11 cellular contexts compared by ENCODE assay signal in genomic region chr2:222294996-222295367, GRCh38. TPM values are rescaled to one million over a fixed set of nuclear protein-coding genes. Genes with fewer than 3 reads are reported as not detected.
DNase-seq lines count a peak whose midpoint lies in the region; ATAC-seq and TF ChIP-seq lines count a peak whose summit lies in the region.
"Had no signal": no experiment of that assay in that cellular context is flagged by ENCODE, and none has a peak within 500 bp of the region (broad histone marks: within the 10 kb centered on the region; RNA-seq: fewer than 3 reads in every experiment).

No MANE protein-coding gene starts in this region.

- peaks cover 99% of the 10 kb centered on the region for H3K27me3 Mint-ChIP-seq in activated T-cell treated with anti-CD3 and anti-CD28 coated beads, Interleukin-2, amount 50 U/mL, for 72 hours (ENCODE audit: low read depth)
- H3K27me3 Mint-ChIP-seq in activated naive CD8-positive, alpha-beta T cell treated with anti-CD3 and anti-CD28 coated beads, Interleukin-2, amount 10 ng/mL, durations not matched to agents 7 days and 5 days = peaks cover 97% of the 10 kb centered on the region
- peaks cover 99% of the 10 kb centered on the region for H3K27me3 Mint-ChIP-seq in stimulated activated memory B cell treated with anti-CD40 and anti-IgM and Interleukin-4, amounts not matched to agents 10 μg/mL and 1 μg/mL and 100 μg/mL, for 72 hours

- no peak for DNase-seq in activated T-cell treated with anti-CD3 and anti-CD28 coated beads, Interleukin-2, amount 50 U/mL, for 72 hours
- DNase-seq in activated T-cell treated with anti-CD3 and anti-CD28 coated beads for 4 hours = no peak
- no peak for DNase-seq in activated naive CD8-positive, alpha-beta T cell treated with anti-CD3 and anti-CD28 coated beads, Interleukin-2, amount 10 ng/mL, durations not matched to agents 7 days and 5 days
- DNase-seq in WERI-Rb-1 = no peak
- no peak for DNase-seq in NCI-H82 treated with DMSO at 0.1 percent for 48 hours (lab: John Stamatoyannopoulos, UW; ENCODE audit: unreplicated experiment)
- DNase-seq in stimulated activated CD4-positive, alpha-beta T cell treated with anti-CD3 and anti-CD28 coated beads, Interleukin-15, amount 100 ng/mL, for 24 hours = no peak
- DNase-seq: dermis blood vessel endothelial cell, NCI-H2029 had no signal

- no peak for ATAC-seq in activated T-cell treated with anti-CD3 and anti-CD28 coated beads, Interleukin-2, amount 50 U/mL, for 72 hours (replicated peaks in 1 of 2)
- ATAC-seq in activated naive CD8-positive, alpha-beta T cell treated with anti-CD3 and anti-CD28 coated beads, Interleukin-2, amount 10 ng/mL, durations not matched to agents 7 days and 5 days (ENCODE audit: low read depth) = no peak
- no peak for ATAC-seq in stimulated activated memory B cell treated with anti-CD40 and anti-IgM and Interleukin-4, amounts not matched to agents 10 μg/mL and 1 μg/mL and 100 μg/mL, for 72 hours

- H3K27ac ChIP-seq in iPS-20b (ENCODE audit: low read length) (no peak overlapping the region), WERI-Rb-1 (no peak overlapping the region)
- H3K27ac ChIP-seq: BLaER1 treated with 17β-estradiol and CSF1 and Interleukin-3, amounts not matched to agents 10 nM and 100 nM had no signal

- POLR2A ChIA-PET in activated naive CD8-positive, alpha-beta T cell treated with anti-CD3 and anti-CD28 coated beads, Interleukin-2, amount 10 ng/mL, durations not matched to agents 7 days and 5 days (lab: Charles Lee) = no interaction called here

- peak overlapping the region; percentile 54; the same call in 1 of the 2 replicates for H3K4me3 ChIP-seq in iPS-20b (ENCODE audit: low read length)
- H3K4me3 ChIP-seq in WERI-Rb-1 (ENCODE audit: low read depth, low read length) = no peak overlapping the region

- peaks cover 18% of the 10 kb centered on the region for H3K4me1 ChIP-seq in iPS-20b (ENCODE audit: insufficient read depth, low read length)

- H3K4me1 Mint-ChIP-seq in activated T-cell treated with anti-CD3 and anti-CD28 coated beads, Interleukin-2, amount 50 U/mL, for 72 hours (ENCODE audit: low read depth) = peaks cover 48% of the 10 kb centered on the region
- peaks cover 17% of the 10 kb centered on the region for H3K4me1 Mint-ChIP-seq in activated naive CD8-positive, alpha-beta T cell treated with anti-CD3 and anti-CD28 coated beads, Interleukin-2, amount 10 ng/mL, durations not matched to agents 7 days and 5 days
- H3K4me1 Mint-ChIP-seq in stimulated activated memory B cell treated with anti-CD40 and anti-IgM and Interleukin-4, amounts not matched to agents 10 μg/mL and 1 μg/mL and 100 μg/mL, for 72 hours = peaks cover 24% of the 10 kb centered on the region

- no peak overlapping the region for H3K9ac ChIP-seq in iPS-20b (ENCODE audit: low read depth, low read length)
- H3K9ac ChIP-seq: BLaER1 treated with 17β-estradiol and CSF1 and Interleukin-3, amounts not matched to agents 10 nM and 100 nM had no signal

- no peaks in the 10 kb centered on the region for H3K36me3 ChIP-seq in iPS-20b (ENCODE audit: insufficient read depth, low read depth, low read length)
- no peaks in the 10 kb centered on the region for H3K36me3 ChIP-seq in WERI-Rb-1
- H3K36me3 ChIP-seq: BLaER1 treated with 17β-estradiol and CSF1 and Interleukin-3, amounts not matched to agents 10 nM and 100 nM had no signal

- H3K9me3 Mint-ChIP-seq in activated T-cell treated with anti-CD3 and anti-CD28 coated beads, Interleukin-2, amount 50 U/mL, for 72 hours = peaks cover 3 to 4% of the 10 kb centered on the region in 2 donors
- peaks cover 15% of the 10 kb centered on the region for H3K9me3 Mint-ChIP-seq in activated naive CD8-positive, alpha-beta T cell treated with anti-CD3 and anti-CD28 coated beads, Interleukin-2, amount 10 ng/mL, durations not matched to agents 7 days and 5 days
- H3K9me3 Mint-ChIP-seq in stimulated activated memory B cell treated with anti-CD40 and anti-IgM and Interleukin-4, amounts not matched to agents 10 μg/mL and 1 μg/mL and 100 μg/mL, for 72 hours = peaks cover 3% of the 10 kb centered on the region

- H3K27me3 ChIP-seq in iPS-20b (ENCODE audit: insufficient read depth, low read length) = peaks cover 100% of the 10 kb centered on the region
- peaks cover 39% of the 10 kb centered on the region for H3K27me3 ChIP-seq in WERI-Rb-1 (ENCODE audit: insufficient read depth, low read depth, severe bottlenecking)

- H3K27ac Mint-ChIP-seq in activated T-cell treated with anti-CD3 and anti-CD28 coated beads, Interleukin-2, amount 50 U/mL, for 72 hours = peak overlapping the region; percentile 82
- peak overlapping the region; percentile 12 for H3K27ac Mint-ChIP-seq in activated naive CD8-positive, alpha-beta T cell treated with anti-CD3 and anti-CD28 coated beads, Interleukin-2, amount 10 ng/mL, durations not matched to agents 7 days and 5 days
- no peak overlapping the region for H3K27ac Mint-ChIP-seq in stimulated activated memory B cell treated with anti-CD40 and anti-IgM and Interleukin-4, amounts not matched to agents 10 μg/mL and 1 μg/mL and 100 μg/mL, for 72 hours

- H3K36me3 Mint-ChIP-seq in activated T-cell treated with anti-CD3 and anti-CD28 coated beads, Interleukin-2, amount 50 U/mL, for 72 hours (ENCODE audit: insufficient read depth in 2 of 2) = peaks cover 5 to 10% of the 10 kb centered on the region in 2 donors
- H3K36me3 Mint-ChIP-seq in activated naive CD8-positive, alpha-beta T cell treated with anti-CD3 and anti-CD28 coated beads, Interleukin-2, amount 10 ng/mL, durations not matched to agents 7 days and 5 days = peaks cover 6% of the 10 kb centered on the region
- peaks cover 3% of the 10 kb centered on the region for H3K36me3 Mint-ChIP-seq in stimulated activated memory B cell treated with anti-CD40 and anti-IgM and Interleukin-4, amounts not matched to agents 10 μg/mL and 1 μg/mL and 100 μg/mL, for 72 hours

- TF ChIP-seq CTCF in WERI-Rb-1 (IDR thresholded peaks at IDR 0.05; ENCODE audit: low read depth, low read length) = no peak

- H3K9me3 ChIP-seq in iPS-20b (ENCODE audit: insufficient read depth, low read depth, low read length) = peaks cover 6% of the 10 kb centered on the region; the same call in 1 of the 2 replicates
- peaks cover 5% of the 10 kb centered on the region for H3K9me3 ChIP-seq in WERI-Rb-1 (ENCODE audit: severe bottlenecking)

- peak overlapping the region; percentile 81 to 82 for H3K4me3 Mint-ChIP-seq in activated T-cell treated with anti-CD3 and anti-CD28 coated beads, Interleukin-2, amount 50 U/mL, for 72 hours
- H3K4me3 Mint-ChIP-seq in activated naive CD8-positive, alpha-beta T cell treated with anti-CD3 and anti-CD28 coated beads, Interleukin-2, amount 10 ng/mL, durations not matched to agents 7 days and 5 days = peak overlapping the region; percentile 55
- peak overlapping the region; percentile 72 for H3K4me3 Mint-ChIP-seq in stimulated activated memory B cell treated with anti-CD40 and anti-IgM and Interleukin-4, amounts not matched to agents 10 μg/mL and 1 μg/mL and 100 μg/mL, for 72 hours

RNA-seq across cellular contexts. Expression of gene PAX3, which starts 3.8 kb away (rescaled TPM):
- total RNA-seq in activated T-cell treated with anti-CD3 and anti-CD28 coated beads, Interleukin-2, amount 50 U/mL, for 72 hours = not detected
- not detected for total RNA-seq in activated naive CD8-positive, alpha-beta T cell treated with anti-CD3 and anti-CD28 coated beads, Interleukin-2, amount 10 ng/mL, durations not matched to agents 7 days and 5 days
- total RNA-seq: dermis blood vessel endothelial cell had no signal
